ENCODE assay signal across 8 cellular contexts in the genomic region with DNA sequence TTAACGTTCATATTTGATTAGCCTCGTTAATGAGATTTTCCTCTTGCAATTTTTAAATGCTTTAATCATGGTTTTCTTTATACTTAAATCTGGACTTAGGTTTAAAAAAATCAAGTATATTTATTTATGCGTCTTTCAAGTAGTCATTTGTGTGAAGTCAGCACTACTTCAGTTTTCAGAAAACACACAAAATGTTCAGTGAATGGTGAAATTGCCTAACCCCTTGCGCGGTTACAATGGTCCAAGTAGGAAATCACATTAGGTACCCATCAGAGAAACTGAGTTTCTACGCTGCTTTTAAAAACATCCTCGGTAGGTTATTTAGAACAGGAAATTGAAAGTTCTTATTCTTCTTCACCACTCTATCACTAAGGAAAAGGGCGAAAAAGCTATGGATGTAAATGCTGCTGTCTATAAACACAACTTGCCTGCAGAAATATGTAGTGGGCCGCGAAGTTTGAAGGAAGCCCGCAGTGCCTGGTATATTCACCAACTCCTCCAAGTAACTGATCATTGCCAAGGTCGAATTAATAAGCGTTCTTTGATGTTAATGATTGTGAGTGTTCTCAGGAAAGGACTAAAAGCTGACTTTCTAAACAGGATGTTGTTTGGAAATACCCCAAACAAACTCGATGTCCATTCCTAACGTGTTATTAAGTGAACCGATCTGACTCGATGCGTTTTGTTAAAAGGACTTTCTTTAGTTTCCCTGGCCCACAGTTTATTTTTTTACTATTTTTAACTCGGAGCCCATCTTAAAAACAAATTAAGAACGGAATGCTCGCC. TPM values are rescaled to one million over a fixed set of nuclear protein-coding genes. Genes with fewer than 3 reads are reported as not detected.
A peak's percentile ranks its signal among the peaks of the same experiment; 100 is the strongest.
DNase-seq lines count a peak whose midpoint lies in the region; ATAC-seq lines count a peak whose summit lies in the region.

No MANE protein-coding gene starts in this region.

- H3K27me3 Mint-ChIP-seq in CD4-positive, alpha-beta memory T cell: no peaks in the 10 kb centered on the region
- H3K27me3 Mint-ChIP-seq in activated naive CD8-positive, alpha-beta T cell treated with anti-CD3 and anti-CD28 coated beads, Interleukin-2, amount 10 ng/mL, durations not matched to agents 7 days and 5 days: no peaks in the 10 kb centered on the region
- H3K27me3 Mint-ChIP-seq in stimulated activated naive B cell treated with anti-CD40 and anti-IgM and Interleukin-4, amounts not matched to agents 10 μg/mL and 1 μg/mL and 100 μg/mL, for 72 hours: no peaks in the 10 kb centered on the region

- POLR2A ChIA-PET in CD4-positive, alpha-beta memory T cell (lab: Charles Lee; ENCODE audit: partially characterized antibody): interaction anchor here (0.6 to 5.2 kb wide), 20 partner anchors 8 to 1098 kb away, joined by 3 to 142 read pairs (median 4); partner anchors contain the start of gene CCDC71L
- POLR2A ChIA-PET in activated naive CD8-positive, alpha-beta T cell treated with anti-CD3 and anti-CD28 coated beads, Interleukin-2, amount 10 ng/mL, durations not matched to agents 7 days and 5 days (lab: Charles Lee): interaction anchor here (0.6 to 6.4 kb wide), 12 partner anchors 8 to 1099 kb away, joined by 3 to 98 read pairs (median 4); partner anchors contain the start of gene NAMPT

- peak overlapping the region; percentile 69 to 97 (median 93) for H3K27ac Mint-ChIP-seq in CD4-positive, alpha-beta memory T cell
- peak overlapping the region; percentile 81 for H3K27ac Mint-ChIP-seq in activated naive CD8-positive, alpha-beta T cell treated with anti-CD3 and anti-CD28 coated beads, Interleukin-2, amount 10 ng/mL, durations not matched to agents 7 days and 5 days
- peak overlapping the region; percentile 91 for H3K27ac Mint-ChIP-seq in stimulated activated naive B cell treated with anti-CD40 and anti-IgM and Interleukin-4, amounts not matched to agents 10 μg/mL and 1 μg/mL and 100 μg/mL, for 72 hours

- H3K36me3 Mint-ChIP-seq in CD4-positive, alpha-beta memory T cell: peaks cover 0 to 4% of the 10 kb centered on the region in 2 donors
- H3K36me3 Mint-ChIP-seq in activated naive CD8-positive, alpha-beta T cell treated with anti-CD3 and anti-CD28 coated beads, Interleukin-2, amount 10 ng/mL, durations not matched to agents 7 days and 5 days: peaks cover 19% of the 10 kb centered on the region
- H3K36me3 Mint-ChIP-seq in stimulated activated naive B cell treated with anti-CD40 and anti-IgM and Interleukin-4, amounts not matched to agents 10 μg/mL and 1 μg/mL and 100 μg/mL, for 72 hours: peaks cover 20 to 26% of the 10 kb centered on the region in 2 donors

- peaks cover 52% of the 10 kb centered on the region for H3K4me1 ChIP-seq in CD4-positive, alpha-beta memory T cell (ENCODE audit: insufficient read depth, low read length)
- peaks cover 27% of the 10 kb centered on the region for H3K4me1 ChIP-seq in iPS-20b (ENCODE audit: insufficient read depth, low read length)

- H3K27me3 ChIP-seq in CD4-positive, alpha-beta memory T cell (ENCODE audit: insufficient read depth, low read length): no peaks in the 10 kb centered on the region
- H3K27me3 ChIP-seq in iPS-20b (ENCODE audit: insufficient read depth, low read length): peaks cover 18% of the 10 kb centered on the region

- H3K4me3 ChIP-seq in CD4-positive, alpha-beta memory T cell (ENCODE audit: low read length in 2 of 2): peak overlapping the region; percentile 60 to 76
- H3K4me3 ChIP-seq in Jurkat, Clone E6-1 (ENCODE audit: low read length): peak overlapping the region; percentile 80
- H3K4me3 ChIP-seq in iPS-20b (ENCODE audit: low read length): peak overlapping the region; percentile 78

- H3K9me3 ChIP-seq in CD4-positive, alpha-beta memory T cell (ENCODE audit: control insufficient read depth in 1 of 2, low read length in 2 of 2): no peaks in the 10 kb centered on the region
- H3K9me3 ChIP-seq in iPS-20b (ENCODE audit: insufficient read depth, low read depth, low read length): no peaks in the 10 kb centered on the region

- no peak for ATAC-seq in activated naive CD8-positive, alpha-beta T cell treated with anti-CD3 and anti-CD28 coated beads, Interleukin-2, amount 10 ng/mL, durations not matched to agents 7 days and 5 days (ENCODE audit: low read depth)
- ATAC-seq in stimulated activated naive B cell treated with anti-CD40 and anti-IgM and Interleukin-4, amounts not matched to agents 10 μg/mL and 1 μg/mL and 100 μg/mL, for 72 hours (replicated peaks): no peak
- no peak for ATAC-seq in GM18909 (IDR thresholded peaks at IDR 0.05; ENCODE audit: poor library complexity, unreplicated experiment)

- intact Hi-C loops in CD4-positive, alpha-beta memory T cell (cut with micrococcal nuclease): loop anchor here (1.0 to 10.0 kb wide), 9 partner anchors 40 to 1166 kb away; partner anchors contain the start of genes ATXN7L1, CCDC71L, HBP1 and RINT1

- peak in 3 of 5 donors; percentile 14 to 20 (median 16) for DNase-seq in CD4-positive, alpha-beta memory T cell
- DNase-seq in Jurkat, Clone E6-1 (ENCODE audit: low read depth, low spot score): no peak
- DNase-seq in activated naive CD8-positive, alpha-beta T cell treated with anti-CD3 and anti-CD28 coated beads, Interleukin-2, amount 10 ng/mL, durations not matched to agents 7 days and 5 days: no peak
- no peak for DNase-seq in stimulated activated naive B cell treated with anti-CD40 and anti-IgM and Interleukin-4, amounts not matched to agents 10 μg/mL and 1 μg/mL and 100 μg/mL, for 72 hours
- DNase-seq in MV-4-11 (lab: John Stamatoyannopoulos, UW) (no peak), H4 (ENCODE audit: low spot score) (no peak)

- peak overlapping the region; percentile 76 to 94 (median 91) for H3K4me3 Mint-ChIP-seq in CD4-positive, alpha-beta memory T cell
- H3K4me3 Mint-ChIP-seq in activated naive CD8-positive, alpha-beta T cell treated with anti-CD3 and anti-CD28 coated beads, Interleukin-2, amount 10 ng/mL, durations not matched to agents 7 days and 5 days: peak overlapping the region; percentile 86
- H3K4me3 Mint-ChIP-seq in stimulated activated naive B cell treated with anti-CD40 and anti-IgM and Interleukin-4, amounts not matched to agents 10 μg/mL and 1 μg/mL and 100 μg/mL, for 72 hours: peak overlapping the region; percentile 95

- peak overlapping the region; percentile 81 for H3K9ac ChIP-seq in iPS-20b (ENCODE audit: low read depth, low read length)

- H3K9me3 Mint-ChIP-seq in CD4-positive, alpha-beta memory T cell: no peaks in the 10 kb centered on the region
- H3K9me3 Mint-ChIP-seq in activated naive CD8-positive, alpha-beta T cell treated with anti-CD3 and anti-CD28 coated beads, Interleukin-2, amount 10 ng/mL, durations not matched to agents 7 days and 5 days: no peaks in the 10 kb centered on the region
- H3K9me3 Mint-ChIP-seq in stimulated activated naive B cell treated with anti-CD40 and anti-IgM and Interleukin-4, amounts not matched to agents 10 μg/mL and 1 μg/mL and 100 μg/mL, for 72 hours: no peaks in the 10 kb centered on the region

- peaks cover 43 to 69% (median 58%) of the 10 kb centered on the region in 4 donors for H3K4me1 Mint-ChIP-seq in CD4-positive, alpha-beta memory T cell
- peaks cover 37% of the 10 kb centered on the region for H3K4me1 Mint-ChIP-seq in activated naive CD8-positive, alpha-beta T cell treated with anti-CD3 and anti-CD28 coated beads, Interleukin-2, amount 10 ng/mL, durations not matched to agents 7 days and 5 days
- H3K4me1 Mint-ChIP-seq in stimulated activated naive B cell treated with anti-CD40 and anti-IgM and Interleukin-4, amounts not matched to agents 10 μg/mL and 1 μg/mL and 100 μg/mL, for 72 hours: peaks cover 35 to 67% of the 10 kb centered on the region in 2 donors

- H3K36me3 ChIP-seq in CD4-positive, alpha-beta memory T cell (ENCODE audit: insufficient read depth, low read length): no peaks in the 10 kb centered on the region
- no peaks in the 10 kb centered on the region for H3K36me3 ChIP-seq in iPS-20b (ENCODE audit: insufficient read depth, low read depth, low read length)

- H3K27ac ChIP-seq in CD4-positive, alpha-beta memory T cell (ENCODE audit: low read depth, low read length): peak overlapping the region; percentile 69
- no peak overlapping the region for H3K27ac ChIP-seq in iPS-20b (ENCODE audit: low read length)

- CTCF ChIA-PET in CD4-positive, alpha-beta memory T cell (lab: Charles Lee; ENCODE audit: partially characterized antibody): interaction anchor here (0.8 to 4.5 kb wide), 5 partner anchors 34 to 579 kb away, joined by 3 to 25 read pairs (median 6); partner anchors contain the start of gene RINT1

RNA-seq across cellular contexts. Expression of gene SYPL1, which starts 1.0 kb away (rescaled TPM):
- 10 to 100 TPM; 46.9 to 47.9 TPM for total RNA-seq in CD4-positive, alpha-beta memory T cell
- 10 to 100 TPM; 75.5 to 78.3 TPM for polyA plus RNA-seq in CD4-positive, alpha-beta memory T cell
- polyA plus RNA-seq in Jurkat, Clone E6-1 (2012; ENCODE audit: insufficient read depth, insufficient read length): 94.2 TPM
- total RNA-seq in activated naive CD8-positive, alpha-beta T cell treated with anti-CD3 and anti-CD28 coated beads, Interleukin-2, amount 10 ng/mL, durations not matched to agents 7 days and 5 days: 10 to 100 TPM; 52.2 to 56.5 TPM
- total RNA-seq in H4 (2014; rRNA removed; shearing (Covaris generic)): 57.8 and 65.2 TPM in 2 replicates

Comparison
In these comparisons a context has a peak if more than half of its experiments do, and no peak if none do; other contexts are left out.
1. DNase-seq: peak in CD4-positive, alpha-beta memory T cell (3 of 5); none in Jurkat, Clone E6-1 (single experiment), activated naive CD8-positive, alpha-beta T cell treated with anti-CD3 and anti-CD28 coated beads, Interleukin-2, amount 10 ng/mL, durations not matched to agents 7 days and 5 days (single experiment), stimulated activated naive B cell treated with anti-CD40 and anti-IgM and Interleukin-4, amounts not matched to agents 10 μg/mL and 1 μg/mL and 100 μg/mL, for 72 hours (single experiment), MV-4-11 (single experiment) and H4 (single experiment).
2. Peak in every context shown above with its lines, with median percentiles within 50 percentile points of each other: H3K4me3 ChIP-seq, H3K27ac Mint-ChIP-seq and H3K4me3 Mint-ChIP-seq.